ENCODE assay signal across 8 cellular contexts in genomic region chr3:15427981-15428380, GRCh38. TPM values are rescaled to one million over a fixed set of nuclear protein-coding genes. Genes with fewer than 3 reads are reported as not detected.
DNase-seq lines count a peak whose midpoint lies in the region; ATAC-seq, FAIRE-seq and TF ChIP-seq lines count a peak whose summit lies in the region.

No MANE protein-coding gene starts in this region.

- TF ChIP-seq POLR2A in right lobe of liver (IDR thresholded peaks at IDR 0.05) (no peak), upper lobe of left lung (IDR thresholded peaks at IDR 0.05) (no peak)

- H3K36me3 ChIP-seq in right lobe of liver (peaks cover 0 to 32% (median 7%) of the 10 kb centered on the region in 4 donors), upper lobe of left lung (peaks cover 0 to 45% (median 14%) of the 10 kb centered on the region in 4 donors)

- peak overlapping the region; percentile 98 for H3K27ac Mint-ChIP-seq in activated T-cell treated with anti-CD3 and anti-CD28 coated beads, Interleukin-2, amount 50 U/mL, for 24 hours
- peak overlapping the region; percentile 93 to 99 (median 97) for H3K27ac Mint-ChIP-seq in brain

- H3K27me3 ChIP-seq in right lobe of liver (no peaks in the 10 kb centered on the region), upper lobe of left lung (no peaks in the 10 kb centered on the region)

- H3K4me1 ChIP-seq in right lobe of liver (peaks cover 0 to 32% (median 13%) of the 10 kb centered on the region in 4 donors), upper lobe of left lung (peaks cover 18 to 52% (median 26%) of the 10 kb centered on the region in 4 donors)

- no peak for FAIRE-seq in HTR-8/SVneo (lab: Jason Lieb, UNC)

- TF ChIP-seq CTCF in brain (conservative IDR thresholded peaks at IDR 0.05) (no peak), right lobe of liver (IDR thresholded peaks at IDR 0.05) (no peak), upper lobe of left lung (IDR thresholded peaks at IDR 0.05) (no peak)

- H3K27me3 Mint-ChIP-seq in activated T-cell treated with anti-CD3 and anti-CD28 coated beads, Interleukin-2, amount 50 U/mL, for 24 hours: no peaks in the 10 kb centered on the region
- H3K27me3 Mint-ChIP-seq in brain: peaks cover 10% of the 10 kb centered on the region

- no peaks in the 10 kb centered on the region for H3K9me3 ChIP-seq in right lobe of liver
- no peaks in the 10 kb centered on the region for H3K9me3 ChIP-seq in upper lobe of left lung

- DNase-seq in activated T-cell treated with anti-CD3 and anti-CD28 coated beads, Interleukin-2, amount 50 U/mL, for 24 hours: no peak
- DNase-seq in activated T-cell treated with anti-CD3 and anti-CD28 coated beads for 4 hours: no peak
- peak in 2 of 3 donors; percentile 36 to 64 for DNase-seq in right lobe of liver
- no peak for DNase-seq in upper lobe of left lung
- DNase-seq in NCI-H2081 treated with DMSO at 0.1 percent for 48 hours (lab: John Stamatoyannopoulos, UW): no peak
- DNase-seq in DMS153 (lab: John Stamatoyannopoulos, UW): no peak
- DNase-seq in HTR-8/SVneo (ENCODE audit: insufficient read length, low spot score): no peak

- peak overlapping the region; percentile 88 for H3K4me3 Mint-ChIP-seq in activated T-cell treated with anti-CD3 and anti-CD28 coated beads, Interleukin-2, amount 50 U/mL, for 24 hours
- peak overlapping the region; percentile 96 to 100 (median 99) for H3K4me3 Mint-ChIP-seq in brain

- H3K9me3 Mint-ChIP-seq in activated T-cell treated with anti-CD3 and anti-CD28 coated beads, Interleukin-2, amount 50 U/mL, for 24 hours: peaks cover 4% of the 10 kb centered on the region
- peaks cover 0 to 8% (median 0%) of the 10 kb centered on the region in 5 experiments for H3K9me3 Mint-ChIP-seq in brain

- H3K4me1 Mint-ChIP-seq in activated T-cell treated with anti-CD3 and anti-CD28 coated beads, Interleukin-2, amount 50 U/mL, for 24 hours (ENCODE audit: low read depth): peaks cover 54% of the 10 kb centered on the region
- H3K4me1 Mint-ChIP-seq in brain: peaks cover 67% of the 10 kb centered on the region

- peak overlapping the region; percentile 69 to 98 (median 76) for H3K4me3 ChIP-seq in right lobe of liver
- peak overlapping the region; percentile 54 to 86 (median 71) for H3K4me3 ChIP-seq in upper lobe of left lung

- TF ChIP-seq EP300 in upper lobe of left lung (IDR thresholded peaks at IDR 0.05): no peak

- H3K36me3 Mint-ChIP-seq in activated T-cell treated with anti-CD3 and anti-CD28 coated beads, Interleukin-2, amount 50 U/mL, for 24 hours (ENCODE audit: low read depth): peaks cover 84% of the 10 kb centered on the region
- H3K36me3 Mint-ChIP-seq in brain: peaks cover 35% of the 10 kb centered on the region

- H3K27ac ChIP-seq in right lobe of liver (peak overlapping the region; percentile 59 to 90 (median 79)), upper lobe of left lung (peak overlapping the region; percentile 75 to 92 (median 89))

- under 1% methylated on average over 11 of the region's 11 CpGs for WGBS in right lobe of liver (ENCODE audit: insufficient coverage, low coverage, low lambda C conversion rate, missing lambda C conversion rate)
- WGBS in upper lobe of left lung, 2 donors: 0 to 3% methylated on average over 11 of the region's 11 CpGs

- intact Hi-C loops in right lobe of liver (cut with DNase I): no loop called here

- peak; percentile 62 to 75 (median 72) for ATAC-seq in right lobe of liver
- ATAC-seq in upper lobe of left lung (ENCODE audit: low FRiP score in 2 of 2): peak in 1 of 2 donors; percentile 33

RNA-seq across cellular contexts. Expression of gene EAF1, which starts 0.6 kb away (rescaled TPM):
- 12.1 TPM for polyA plus RNA-seq in brain (ENCODE audit: insufficient read depth, low read depth, low replicate concordance)
- total RNA-seq in right lobe of liver (10 to 100 TPM; 11.6 to 27.7 (median 17.1) TPM), upper lobe of left lung (10 to 100 TPM; 21.1 to 45.1 (median 31.7) TPM)

RNA-seq across cellular contexts. Expression of gene METTL6, which starts 0.6 kb away (rescaled TPM):
- polyA plus RNA-seq in brain (ENCODE audit: insufficient read depth, low read depth, low replicate concordance): 10.1 TPM
- 1 to 10 TPM; 5.3 to 7.5 (median 6.2) TPM for total RNA-seq in right lobe of liver
- total RNA-seq in upper lobe of left lung: 10 to 100 TPM; 10.5 to 20.7 (median 13.9) TPM

Comparison
In these comparisons a context has a peak if more than half of its experiments do, and no peak if none do; other contexts are left out.
1. DNase-seq: peak in right lobe of liver (2 of 3); none in activated T-cell treated with anti-CD3 and anti-CD28 coated beads, Interleukin-2, amount 50 U/mL, for 24 hours (single experiment), activated T-cell treated with anti-CD3 and anti-CD28 coated beads for 4 hours (single experiment), upper lobe of left lung (0 of 2), NCI-H2081 treated with DMSO at 0.1 percent for 48 hours (single experiment), DMS153 (single experiment) and HTR-8/SVneo (single experiment).